In the genomic region with DNA sequence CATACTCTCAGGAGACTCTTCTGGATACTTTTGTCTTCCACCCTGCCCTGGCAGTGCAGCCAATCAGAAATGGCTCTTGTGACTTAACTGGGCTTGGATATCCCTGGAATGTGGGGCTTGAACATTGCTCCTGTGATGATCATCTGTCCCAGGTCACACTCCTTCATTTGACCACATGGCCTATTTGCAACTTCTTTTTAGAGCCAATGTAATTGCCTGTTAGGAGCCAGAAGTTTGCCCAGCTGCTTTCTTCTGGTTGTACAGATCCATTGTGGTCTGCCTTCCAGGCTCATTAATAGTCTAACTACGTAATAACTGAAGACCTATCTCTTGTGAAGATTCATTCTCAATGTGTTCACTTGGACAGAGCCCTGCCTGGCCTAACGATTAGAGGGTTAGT, we compare ENCODE assay signal across 35 cellular contexts.
"Had no signal": no experiment of that assay in that cellular context is flagged by ENCODE, and none has a peak within 500 bp of the region (broad histone marks: within the 10 kb centered on the region; RNA-seq: fewer than 3 reads in every experiment).

No MANE protein-coding gene starts in this region.

- H3K27me3 Mint-ChIP-seq: activated B cell treated with CpG ODN at 0.5 μM for 24 hours; activated CD8-positive, alpha-beta memory T cell treated with anti-CD3 and anti-CD28 coated beads, Interleukin-2, amount 10 ng/mL, durations not matched to agents 7 days and 5 days; activated naive CD4-positive, alpha-beta T cell treated with anti-CD3 and anti-CD28 coated beads, Interleukin-2, amount 50 U/mL, for 24 hours; activated naive CD8-positive, alpha-beta T cell treated with anti-CD3 and anti-CD28 coated beads for 36 hours; activated naive CD8-positive, alpha-beta T cell treated with anti-CD3 and anti-CD28 coated beads, Interleukin-2, amount 50 U/mL, for 24 hours; brain; T-helper 17 cell had no signal

- H3K4me1 ChIP-seq: ascending aorta, breast epithelium, colonic mucosa, gastrocnemius medialis had no signal

- H3K36me3 ChIP-seq: breast epithelium had no signal

- DNase-seq: activated B cell treated with CpG ODN at 0.5 μM for 24 hours; activated CD4-positive, alpha-beta T cell treated with anti-CD3 and anti-CD28 coated beads for 48 hours; activated CD4-positive, alpha-beta T cell treated with anti-CD3 and anti-CD28 coated beads, Interleukin-2, amount 50 U/mL, for 1 hour; activated CD4-positive, alpha-beta T cell treated with anti-CD3 and anti-CD28 coated beads, Interleukin-2, amount 50 U/mL, for 48 hours; activated CD8-positive, alpha-beta memory T cell treated with anti-CD3 and anti-CD28 coated beads, Interleukin-2, amount 10 ng/mL, durations not matched to agents 7 days and 5 days; activated CD8-positive, alpha-beta memory T cell treated with anti-CD3 and anti-CD28 coated beads, Interleukin-2, amount 50 U/mL, for 4 hours; activated CD8-positive, alpha-beta T cell treated with anti-CD3 and anti-CD28 coated beads, Interleukin-2, amount 10 ng/mL, durations not matched to agents 7 days and 5 days; activated effector memory CD4-positive, alpha-beta T cell treated with anti-CD3 and anti-CD28 coated beads, Interleukin-2, amount 50 U/mL, for 16 hours; activated naive CD4-positive, alpha-beta T cell treated with anti-CD3 and anti-CD28 coated beads for 36 hours; activated naive CD8-positive, alpha-beta T cell treated with anti-CD3 and anti-CD28 coated beads for 36 hours; activated naive CD8-positive, alpha-beta T cell treated with anti-CD3 and anti-CD28 coated beads, Interleukin-2, amount 50 U/mL, for 24 hours; activated T-cell treated with anti-CD3 and anti-CD28 coated beads, Interleukin-2, amount 50 U/mL, for 1 hour; activated T-cell treated with anti-CD3 and anti-CD28 coated beads, Interleukin-2, amount 50 U/mL, for 48 hours; central memory CD4-positive, alpha-beta T cell; cerebellar nuclear complex; colonic mucosa; effector CD8-positive, alpha-beta T cell; foreskin fibroblast; gastrocnemius medialis; glutamatergic neuron; T-helper 1 cell; T-helper 17 cell; T1000; WERI-Rb-1 had no signal

- H3K27ac ChIP-seq: ascending aorta, breast epithelium, cardiac muscle cell, colonic mucosa, gastrocnemius medialis, WERI-Rb-1 had no signal

- H3K27ac Mint-ChIP-seq: activated B cell treated with CpG ODN at 0.5 μM for 24 hours; activated CD8-positive, alpha-beta memory T cell treated with anti-CD3 and anti-CD28 coated beads, Interleukin-2, amount 10 ng/mL, durations not matched to agents 7 days and 5 days; activated CD8-positive, alpha-beta T cell treated with anti-CD3 and anti-CD28 coated beads, Interleukin-2, amount 10 ng/mL, durations not matched to agents 7 days and 5 days; activated naive CD4-positive, alpha-beta T cell treated with anti-CD3 and anti-CD28 coated beads for 36 hours; activated naive CD4-positive, alpha-beta T cell treated with anti-CD3 and anti-CD28 coated beads, Interleukin-2, amount 50 U/mL, for 24 hours; activated naive CD8-positive, alpha-beta T cell treated with anti-CD3 and anti-CD28 coated beads for 36 hours; activated naive CD8-positive, alpha-beta T cell treated with anti-CD3 and anti-CD28 coated beads, Interleukin-2, amount 50 U/mL, for 24 hours; activated T-helper 1 cell treated with anti-CD3 and anti-CD28 coated beads, Interleukin-12 subunit alpha, Interleukin-12 subunit beta, Interleukin-2, Interleukin-4 antibody, amounts not matched to agents 30 ng/mL and 10 ng/mL and 1 ng/mL, durations not matched to agents 14 hours and 24 hours and 36 hours; activated T-helper 2 cell treated with anti-CD3 and anti-CD28 coated beads, Interferon-gamma antibody, Interleukin-2, Interleukin-4, amounts not matched to agents 10 μg/mL and 5 μg/mL and 100 μg/mL, durations not matched to agents 14 hours and 24 hours and 36 hours; brain; T-helper 17 cell; T-helper 2 cell treated with Interferon-gamma antibody and Interleukin-4, amounts not matched to agents 5 μg/mL and 100 μg/mL, for 36 hours had no signal

- H3K4me3 ChIP-seq: ascending aorta, breast epithelium, cardiac muscle cell, colonic mucosa, gastrocnemius medialis had no signal

- H3K9me3 ChIP-seq: ascending aorta, breast epithelium, colonic mucosa, gastrocnemius medialis had no signal

- H3K4me3 Mint-ChIP-seq: activated B cell treated with CpG ODN at 0.5 μM for 24 hours; activated CD8-positive, alpha-beta memory T cell treated with anti-CD3 and anti-CD28 coated beads, Interleukin-2, amount 10 ng/mL, durations not matched to agents 7 days and 5 days; activated CD8-positive, alpha-beta T cell treated with anti-CD3 and anti-CD28 coated beads, Interleukin-2, amount 10 ng/mL, durations not matched to agents 7 days and 5 days; activated naive CD4-positive, alpha-beta T cell treated with anti-CD3 and anti-CD28 coated beads for 36 hours; activated naive CD4-positive, alpha-beta T cell treated with anti-CD3 and anti-CD28 coated beads, Interleukin-2, amount 50 U/mL, for 24 hours; activated naive CD8-positive, alpha-beta T cell treated with anti-CD3 and anti-CD28 coated beads for 36 hours; activated naive CD8-positive, alpha-beta T cell treated with anti-CD3 and anti-CD28 coated beads, Interleukin-2, amount 50 U/mL, for 24 hours; activated T-helper 1 cell treated with anti-CD3 and anti-CD28 coated beads, Interleukin-12 subunit alpha, Interleukin-12 subunit beta, Interleukin-2, Interleukin-4 antibody, amounts not matched to agents 30 ng/mL and 10 ng/mL and 1 ng/mL, durations not matched to agents 14 hours and 24 hours and 36 hours; brain; T-helper 17 cell; T-helper 2 cell treated with Interferon-gamma antibody and Interleukin-4, amounts not matched to agents 5 μg/mL and 100 μg/mL, for 36 hours had no signal

- FAIRE-seq: endometrium had no signal

- H3K4me1 Mint-ChIP-seq: activated B cell treated with CpG ODN at 0.5 μM for 24 hours; activated CD8-positive, alpha-beta memory T cell treated with anti-CD3 and anti-CD28 coated beads, Interleukin-2, amount 10 ng/mL, durations not matched to agents 7 days and 5 days; activated naive CD4-positive, alpha-beta T cell treated with anti-CD3 and anti-CD28 coated beads, Interleukin-2, amount 50 U/mL, for 24 hours; activated naive CD8-positive, alpha-beta T cell treated with anti-CD3 and anti-CD28 coated beads for 36 hours; activated naive CD8-positive, alpha-beta T cell treated with anti-CD3 and anti-CD28 coated beads, Interleukin-2, amount 50 U/mL, for 24 hours; T-helper 17 cell had no signal

- H3K9me3 Mint-ChIP-seq: activated B cell treated with CpG ODN at 0.5 μM for 24 hours; activated naive CD4-positive, alpha-beta T cell treated with anti-CD3 and anti-CD28 coated beads for 36 hours; activated naive CD4-positive, alpha-beta T cell treated with anti-CD3 and anti-CD28 coated beads, Interleukin-2, amount 50 U/mL, for 24 hours; activated naive CD8-positive, alpha-beta T cell treated with anti-CD3 and anti-CD28 coated beads for 36 hours; activated T-helper 1 cell treated with anti-CD3 and anti-CD28 coated beads, Interleukin-12 subunit alpha, Interleukin-12 subunit beta, Interleukin-2, Interleukin-4 antibody, amounts not matched to agents 30 ng/mL and 10 ng/mL and 1 ng/mL, durations not matched to agents 14 hours and 24 hours and 36 hours; activated T-helper 2 cell treated with anti-CD3 and anti-CD28 coated beads, Interferon-gamma antibody, Interleukin-2, Interleukin-4, amounts not matched to agents 10 μg/mL and 5 μg/mL and 100 μg/mL, durations not matched to agents 14 hours and 24 hours and 36 hours; brain; T-helper 2 cell treated with Interferon-gamma antibody and Interleukin-4, amounts not matched to agents 5 μg/mL and 100 μg/mL, for 36 hours had no signal

- H3K27me3 ChIP-seq: ascending aorta, breast epithelium, cardiac muscle cell, colonic mucosa, gastrocnemius medialis had no signal

- ATAC-seq: activated CD4-positive, CD25-positive, alpha-beta regulatory T cell treated with anti-CD3 and anti-CD28 coated beads, Interleukin-2, amount 50 U/mL, for 24 hours; activated CD8-positive, alpha-beta memory T cell treated with anti-CD3 and anti-CD28 coated beads, Interleukin-2, amount 10 ng/mL, durations not matched to agents 7 days and 5 days; activated CD8-positive, alpha-beta T cell treated with anti-CD3 and anti-CD28 coated beads, Interleukin-2, amount 10 ng/mL, durations not matched to agents 7 days and 5 days; activated naive CD8-positive, alpha-beta T cell treated with anti-CD3 and anti-CD28 coated beads, Interleukin-2, amount 50 U/mL, for 24 hours; esophagus mucosa; gastrocnemius medialis; T-helper 17 cell had no signal
